Comparison of ENCODE assay signal across 9 cellular contexts in the genomic region with DNA sequence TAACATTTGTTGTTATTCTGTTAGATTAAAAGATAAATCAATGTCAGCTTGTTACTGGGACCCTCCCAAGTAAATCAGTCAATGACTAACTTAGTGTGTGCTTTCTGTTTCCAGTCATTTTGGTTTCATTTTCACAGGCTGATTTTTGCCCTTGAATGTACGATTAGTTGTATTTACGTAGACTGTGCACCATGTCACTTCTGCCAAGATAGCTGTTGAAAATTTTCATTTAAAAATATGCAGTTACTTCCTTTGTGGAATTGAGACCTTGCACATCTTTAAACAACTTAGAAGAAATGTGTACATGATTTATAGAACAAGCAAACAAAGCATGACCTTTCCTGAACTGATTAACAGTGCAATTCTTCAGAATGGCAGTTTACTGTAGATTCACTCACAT.
DNase-seq lines count a peak whose midpoint lies in the region; ATAC-seq, FAIRE-seq and TF ChIP-seq lines count a peak whose summit lies in the region.
"Had no signal": no experiment of that assay in that cellular context is flagged by ENCODE, and none has a peak within 500 bp of the region (broad histone marks: within the 10 kb centered on the region; RNA-seq: fewer than 3 reads in every experiment).

No MANE protein-coding gene starts in this region.

- H3K36me3 ChIP-seq in endothelial cell of umbilical vein (ENCODE audit: control insufficient read depth in 2 of 2, extremely low read depth in 1 of 2, insufficient read depth in 2 of 2, low read length in 2 of 2) = no peaks in the 10 kb centered on the region
- no peaks in the 10 kb centered on the region for H3K36me3 ChIP-seq in subcutaneous abdominal adipose tissue (ENCODE audit: control insufficient read depth in 5 of 5, insufficient read depth in 5 of 5, low read length in 5 of 5)
- no peaks in the 10 kb centered on the region for H3K36me3 ChIP-seq in tibial nerve

- FAIRE-seq in endothelial cell of umbilical vein (lab: Jason Lieb, UNC) = peak; percentile 63

- H3K9me3 ChIP-seq in endothelial cell of umbilical vein (replicated peaks; ENCODE audit: control insufficient read depth, insufficient read depth, low read length) = no peaks in the 10 kb centered on the region
- H3K9me3 ChIP-seq in subcutaneous abdominal adipose tissue (ENCODE audit: control insufficient read depth in 5 of 5, low read length in 5 of 5) = no peaks in the 10 kb centered on the region
- no peaks in the 10 kb centered on the region for H3K9me3 ChIP-seq in tibial nerve

- H3K27me3 ChIP-seq in endothelial cell of umbilical vein (ENCODE audit: control insufficient read depth in 2 of 2, insufficient read depth in 2 of 2, low read length in 2 of 2) (no peaks in the 10 kb centered on the region), subcutaneous abdominal adipose tissue (ENCODE audit: control insufficient read depth in 5 of 5, insufficient read depth in 4 of 5, low read length in 5 of 5) (no peaks in the 10 kb centered on the region), tibial nerve (no peaks in the 10 kb centered on the region)

- no peaks in the 10 kb centered on the region for H4K20me1 ChIP-seq in endothelial cell of umbilical vein (replicated peaks; ENCODE audit: control insufficient read depth, extremely low read depth, insufficient read depth, low read length)

- TF ChIP-seq CTCF in endothelial cell of umbilical vein (IDR thresholded peaks at IDR 0.05; ENCODE audit: extremely low read depth in 1 of 2, insufficient read depth in 1 of 2, low read depth in 1 of 2, low read length in 2 of 2) (no peak), tibial nerve (IDR thresholded peaks at IDR 0.05) (no peak)

- H3K4me2 ChIP-seq in endothelial cell of umbilical vein (ENCODE audit: insufficient read depth, low read length) = peak overlapping the region; percentile 21

- CTCF ChIA-PET in endothelial cell of umbilical vein (lab: Charles Lee) = no interaction called here

- dilution Hi-C loops in endothelial cell of umbilical vein (cut with MboI; ENCODE audit: extremely low pct_ligation_motif_present, low sequenced_read_pairs) = no loop called here

- TF ChIP-seq EP300 in tibial nerve (IDR thresholded peaks at IDR 0.05) = no peak

- no TSS peak for BruUV-seq in endothelial cell of umbilical vein (replicated peaks; lab: Mats Ljungman, UMichigan)

- intact Hi-C loops in endothelial cell of umbilical vein (cut with micrococcal nuclease) = no loop called here

- TF ChIP-seq POLR2A in endothelial cell of umbilical vein (IDR thresholded peaks at IDR 0.05; ENCODE audit: low read depth, low read length) (no peak), tibial nerve (IDR thresholded peaks at IDR 0.05) (no peak)

- DNase-seq in NCI-H748 (lab: John Stamatoyannopoulos, UW; ENCODE audit: unreplicated experiment) = peak; percentile 10
- DNase-seq in NCI-H748 treated with DMSO at 0.1 percent for 48 hours (lab: John Stamatoyannopoulos, UW) = no peak
- peak; percentile 24 for DNase-seq in endothelial cell of umbilical vein (ENCODE audit: low read depth, low spot score)
- no peak for DNase-seq in Ammon's horn (ENCODE audit: low spot score)
- no peak for DNase-seq in NOMO-1 treated with DMSO at 0.1 percent for 48 hours (lab: John Stamatoyannopoulos, UW; ENCODE audit: unreplicated experiment)
- DNase-seq in tibial nerve (ENCODE audit: low spot score in 2 of 2) = no peak
- DNase-seq: activated effector memory CD4-positive, alpha-beta T cell treated with Interleukin-2 at 50 U/mL for 16 hours had no signal

- H3K4me3 ChIP-seq in endothelial cell of umbilical vein (replicated peaks in 1 of 3; ENCODE audit: insufficient read depth in 1 of 3, low read depth in 1 of 3, low read length in 3 of 3) = no peak overlapping the region
- H3K4me3 ChIP-seq in subcutaneous abdominal adipose tissue (ENCODE audit: low read depth in 1 of 5, low read length in 5 of 5) = peak overlapping the region in 4 of 5 donors; percentile 26 to 47 (median 34)
- peak overlapping the region in 1 of 4 donors; percentile 13 for H3K4me3 ChIP-seq in tibial nerve

- H3K9ac ChIP-seq in endothelial cell of umbilical vein (replicated peaks; ENCODE audit: extremely low read depth, insufficient read depth, low read length) = no peak overlapping the region
- no peak overlapping the region for H3K9ac ChIP-seq in subcutaneous abdominal adipose tissue (ENCODE audit: low read length in 5 of 5)

- no peaks in the 10 kb centered on the region for H3K9me1 ChIP-seq in endothelial cell of umbilical vein (replicated peaks; ENCODE audit: control insufficient read depth, extremely low read depth, insufficient read depth, low read length)

- POLR2A ChIA-PET in endothelial cell of umbilical vein (lab: Charles Lee) = no interaction called here

- H3K4me1 ChIP-seq in endothelial cell of umbilical vein (ENCODE audit: control insufficient read depth, extremely low read depth, insufficient read depth, low read length) (peaks cover 9% of the 10 kb centered on the region), subcutaneous abdominal adipose tissue (ENCODE audit: control insufficient read depth in 5 of 5, insufficient read depth in 5 of 5, low read length in 5 of 5) (peaks cover 0 to 27% (median 11%) of the 10 kb centered on the region in 5 donors), tibial nerve (peaks cover 0 to 25% (median 18%) of the 10 kb centered on the region in 4 donors)

- H3K27ac ChIP-seq in endothelial cell of umbilical vein (ENCODE audit: insufficient read depth, low read depth, low read length) (no peak overlapping the region), subcutaneous abdominal adipose tissue (ENCODE audit: low read depth, low read length) (no peak overlapping the region), tibial nerve (peak overlapping the region in 1 of 4 donors; percentile 60)

- H3K79me2 ChIP-seq in endothelial cell of umbilical vein (ENCODE audit: control insufficient read depth, insufficient read depth, low read length) = no peaks in the 10 kb centered on the region

- WGBS in tibial nerve, 2 donors = 10 to 17% methylated on average over 2 of the region's 2 CpGs

- peak overlapping the region; percentile 44 for H2AFZ ChIP-seq in endothelial cell of umbilical vein (ENCODE audit: low read depth, low read length)

- ATAC-seq in HG03196 (IDR thresholded peaks at IDR 0.05; ENCODE audit: unreplicated experiment) = peak; percentile 92

TF ChIP-seq in endothelial cell of umbilical vein, 7 proteins besides CTCF, POLR2A, EP300 and RAD21:
- TF ChIP-seq EZH2 (IDR thresholded peaks at IDR 0.05; ENCODE audit: borderline replicate concordance, low read depth, low read length, severe bottlenecking) (no peak), FOS (IDR thresholded peaks at IDR 0.05; ENCODE audit: borderline replicate concordance, insufficient read depth, low read length) (no peak), POLR2AphosphoS5 (IDR thresholded peaks at IDR 0.05; ENCODE audit: insufficient read depth, low read depth, low read length) (no peak), JUN (IDR thresholded peaks at IDR 0.05; ENCODE audit: borderline replicate concordance, insufficient read depth, insufficient read length, low read depth) (no peak), MYC (IDR thresholded peaks at IDR 0.05; ENCODE audit: low read depth, low read length) (no peak), GATA2 (IDR thresholded peaks at IDR 0.05; ENCODE audit: insufficient read depth, insufficient read length, low read depth, low read length) (no peak)
- TF ChIP-seq, protein P1, sequence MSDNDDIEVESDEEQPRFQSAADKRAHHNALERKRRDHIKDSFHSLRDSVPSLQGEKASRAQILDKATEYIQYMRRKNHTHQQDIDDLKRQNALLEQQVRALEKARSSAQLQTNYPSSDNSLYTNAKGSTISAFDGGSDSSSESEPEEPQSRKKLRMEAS (IDR thresholded peaks at IDR 0.05; ENCODE audit: insufficient read depth, insufficient read length) = no peak
TF ChIP-seq in endothelial cell of umbilical vein: peak in this region for 0.

Comparison
In these comparisons a context has a peak if more than half of its experiments do, and no peak if none do; other contexts are left out.
1. DNase-seq: peak in NCI-H748 (single experiment) and endothelial cell of umbilical vein (single experiment); none in NCI-H748 treated with DMSO at 0.1 percent for 48 hours (single experiment), Ammon's horn (single experiment), NOMO-1 treated with DMSO at 0.1 percent for 48 hours (single experiment) and tibial nerve (0 of 2).
2. H3K4me3 ChIP-seq: peak in subcutaneous abdominal adipose tissue (4 of 5); none in endothelial cell of umbilical vein (0 of 3).